22 cellular contexts compared by ENCODE assay signal in the genomic region with DNA sequence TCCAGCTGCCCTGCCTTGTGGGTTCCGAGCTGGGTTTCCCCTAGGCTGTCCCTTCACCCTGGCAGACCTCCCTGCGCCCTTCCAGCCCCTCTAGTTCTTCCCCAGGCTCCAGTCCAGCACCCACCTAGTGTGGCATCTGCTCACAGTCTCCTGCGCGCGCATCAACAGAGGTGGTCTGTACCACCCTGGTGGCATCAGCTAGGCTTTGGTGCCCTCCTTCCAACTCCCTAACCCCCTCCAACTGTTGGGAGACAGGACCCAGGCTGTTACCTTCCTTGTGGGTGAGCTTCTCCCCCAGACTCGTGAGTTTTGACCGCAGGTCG. TPM values are rescaled to one million over a fixed set of nuclear protein-coding genes. Genes with fewer than 3 reads are reported as not detected.
DNase-seq lines count a peak whose midpoint lies in the region; ATAC-seq, FAIRE-seq and TF ChIP-seq lines count a peak whose summit lies in the region.
"Had no signal": no experiment of that assay in that cellular context is flagged by ENCODE, and none has a peak within 500 bp of the region (broad histone marks: within the 10 kb centered on the region; RNA-seq: fewer than 3 reads in every experiment).

No MANE protein-coding gene starts in this region.

- peaks cover 2% of the 10 kb centered on the region for H3K4me1 Mint-ChIP-seq in activated CD4-positive, alpha-beta T cell treated with anti-CD3 and anti-CD28 coated beads, Interleukin-2, amount 10 ng/mL, durations not matched to agents 24 days and 14 days
- no peaks in the 10 kb centered on the region for H3K4me1 Mint-ChIP-seq in central memory CD8-positive, alpha-beta T cell
- H3K4me1 Mint-ChIP-seq in nephron = peaks cover 41% of the 10 kb centered on the region
- H3K4me1 Mint-ChIP-seq in activated T-helper 17 cell treated with anti-CD3 and anti-CD28 coated beads, Interleukin-2, amount 50 U/mL, for 72 hours = peaks cover 6% of the 10 kb centered on the region
- H3K4me1 Mint-ChIP-seq: activated naive CD8-positive, alpha-beta T cell treated with anti-CD3 and anti-CD28 coated beads, Interleukin-2, amount 50 U/mL, for 24 hours had no signal

- ATAC-seq in central memory CD8-positive, alpha-beta T cell (replicated peaks; ENCODE audit: extremely low read depth, poor library complexity, severe bottlenecking) = no peak
- ATAC-seq in activated T-helper 17 cell treated with anti-CD3 and anti-CD28 coated beads, Interleukin-2, amount 50 U/mL, for 72 hours (replicated peaks) = no peak
- ATAC-seq: activated naive CD8-positive, alpha-beta T cell treated with anti-CD3 and anti-CD28 coated beads, Interleukin-2, amount 50 U/mL, for 24 hours; body of pancreas; lower lobe of right lung; right cardiac atrium had no signal

- no peak for DNase-seq in activated CD4-positive, alpha-beta T cell treated with anti-CD3 and anti-CD28 coated beads, Interleukin-2, amount 10 ng/mL, durations not matched to agents 24 days and 14 days
- no peak for DNase-seq in activated CD4-positive, alpha-beta T cell treated with anti-CD3 and anti-CD28 coated beads for 48 hours
- DNase-seq in GM12892 (ENCODE audit: insufficient read length) (peak; percentile 38), germinal center (ENCODE audit: low spot score) (no peak), GM10266 (ENCODE audit: extremely low spot score) (no peak)
- no peak for DNase-seq in central memory CD8-positive, alpha-beta T cell (ENCODE audit: low spot score in 2 of 2)
- DNase-seq: 8988T; activated naive CD8-positive, alpha-beta T cell treated with anti-CD3 and anti-CD28 coated beads, Interleukin-2, amount 50 U/mL, for 24 hours; AML-193; body of pancreas; dermis blood vessel endothelial cell; lower lobe of right lung; NCI-H187 treated with DMSO at 0.1 percent for 48 hours; NCI-H748 treated with DMSO at 0.1 percent for 48 hours; right cardiac atrium; Right ventricle myocardium superior; stimulated activated CD4-positive, alpha-beta T cell treated with anti-CD3 and anti-CD28 coated beads, Interleukin-12 subunit alpha, Interleukin-12 subunit beta, amount 100 ng/mL, for 4 hours; WERI-Rb-1 had no signal

- H3K9me3 Mint-ChIP-seq in activated CD4-positive, alpha-beta T cell treated with anti-CD3 and anti-CD28 coated beads, Interleukin-2, amount 10 ng/mL, durations not matched to agents 24 days and 14 days = no peaks in the 10 kb centered on the region
- no peaks in the 10 kb centered on the region for H3K9me3 Mint-ChIP-seq in central memory CD8-positive, alpha-beta T cell
- no peaks in the 10 kb centered on the region for H3K9me3 Mint-ChIP-seq in nephron
- no peaks in the 10 kb centered on the region for H3K9me3 Mint-ChIP-seq in activated T-helper 17 cell treated with anti-CD3 and anti-CD28 coated beads, Interleukin-2, amount 50 U/mL, for 72 hours
- H3K9me3 Mint-ChIP-seq: activated naive CD8-positive, alpha-beta T cell treated with anti-CD3 and anti-CD28 coated beads, Interleukin-2, amount 50 U/mL, for 24 hours had no signal

- H3K27me3 Mint-ChIP-seq in activated CD4-positive, alpha-beta T cell treated with anti-CD3 and anti-CD28 coated beads, Interleukin-2, amount 10 ng/mL, durations not matched to agents 24 days and 14 days = no peaks in the 10 kb centered on the region
- H3K27me3 Mint-ChIP-seq in central memory CD8-positive, alpha-beta T cell = no peaks in the 10 kb centered on the region
- H3K27me3 Mint-ChIP-seq in nephron (ENCODE audit: low read depth) = no peaks in the 10 kb centered on the region
- no peaks in the 10 kb centered on the region for H3K27me3 Mint-ChIP-seq in activated T-helper 17 cell treated with anti-CD3 and anti-CD28 coated beads, Interleukin-2, amount 50 U/mL, for 72 hours
- H3K27me3 Mint-ChIP-seq: activated naive CD8-positive, alpha-beta T cell treated with anti-CD3 and anti-CD28 coated beads, Interleukin-2, amount 50 U/mL, for 24 hours had no signal

- TF ChIP-seq CTCF in nephron (IDR thresholded peaks at IDR 0.05; ENCODE audit: unreplicated experiment in 3 of 3) (no peak), GM10266 (IDR thresholded peaks at IDR 0.05; ENCODE audit: control insufficient read depth, insufficient read depth, low read depth, missing control alignments) (no peak)

- no peak overlapping the region for H3K4me3 Mint-ChIP-seq in activated CD4-positive, alpha-beta T cell treated with anti-CD3 and anti-CD28 coated beads, Interleukin-2, amount 10 ng/mL, durations not matched to agents 24 days and 14 days
- H3K4me3 Mint-ChIP-seq in central memory CD8-positive, alpha-beta T cell = no peak overlapping the region
- H3K4me3 Mint-ChIP-seq in nephron = no peak overlapping the region
- H3K4me3 Mint-ChIP-seq in activated T-helper 17 cell treated with anti-CD3 and anti-CD28 coated beads, Interleukin-2, amount 50 U/mL, for 72 hours = no peak overlapping the region
- H3K4me3 Mint-ChIP-seq: activated naive CD8-positive, alpha-beta T cell treated with anti-CD3 and anti-CD28 coated beads, Interleukin-2, amount 50 U/mL, for 24 hours had no signal

- no peak for FAIRE-seq in GM12892 (lab: Jason Lieb, UNC)
- FAIRE-seq: D721Med, urothelium cell line had no signal

- peaks cover 33% of the 10 kb centered on the region for H3K36me3 Mint-ChIP-seq in activated CD4-positive, alpha-beta T cell treated with anti-CD3 and anti-CD28 coated beads, Interleukin-2, amount 10 ng/mL, durations not matched to agents 24 days and 14 days (ENCODE audit: low read depth)
- peaks cover 25% of the 10 kb centered on the region for H3K36me3 Mint-ChIP-seq in central memory CD8-positive, alpha-beta T cell (ENCODE audit: insufficient read depth)
- peaks cover 39% of the 10 kb centered on the region for H3K36me3 Mint-ChIP-seq in nephron (ENCODE audit: low read depth)
- H3K36me3 Mint-ChIP-seq in activated T-helper 17 cell treated with anti-CD3 and anti-CD28 coated beads, Interleukin-2, amount 50 U/mL, for 72 hours (ENCODE audit: low read depth) = peaks cover 36% of the 10 kb centered on the region

- intact Hi-C loops in activated CD4-positive, alpha-beta T cell treated with anti-CD3 and anti-CD28 coated beads, Interleukin-2, amount 10 ng/mL, durations not matched to agents 24 days and 14 days (cut with micrococcal nuclease) = no loop called here

- peak; percentile 17; the same call in 1 of the 2 replicates for TF ChIP-seq POLR2A in GM12892 (IDR thresholded peaks at IDR 0.05; ENCODE audit: low read depth, low read length)

- H3K27ac Mint-ChIP-seq in activated CD4-positive, alpha-beta T cell treated with anti-CD3 and anti-CD28 coated beads, Interleukin-2, amount 10 ng/mL, durations not matched to agents 24 days and 14 days = peak overlapping the region; percentile 53
- peak overlapping the region; percentile 81 for H3K27ac Mint-ChIP-seq in central memory CD8-positive, alpha-beta T cell (ENCODE audit: low read depth)
- peak overlapping the region in 2 of 3 experiments; percentile 19 to 60 for H3K27ac Mint-ChIP-seq in nephron
- no peak overlapping the region for H3K27ac Mint-ChIP-seq in activated T-helper 17 cell treated with anti-CD3 and anti-CD28 coated beads, Interleukin-2, amount 50 U/mL, for 72 hours
- H3K27ac Mint-ChIP-seq: activated naive CD8-positive, alpha-beta T cell treated with anti-CD3 and anti-CD28 coated beads, Interleukin-2, amount 50 U/mL, for 24 hours had no signal

RNA-seq across cellular contexts. Expression of a gene that starts 8.0 kb away (rescaled TPM):
- 14.6 and 16.5 TPM in 2 replicates for total RNA-seq in activated CD4-positive, alpha-beta T cell treated with anti-CD3 and anti-CD28 coated beads, Interleukin-2, amount 10 ng/mL, durations not matched to agents 24 days and 14 days
- 6.8 TPM for polyA plus RNA-seq in GM12892 (2012; ENCODE audit: missing spikeins)
- total RNA-seq in activated T-helper 17 cell treated with anti-CD3 and anti-CD28 coated beads, Interleukin-2, amount 50 U/mL, for 72 hours = 10 to 100 TPM in 1 of 2 donors, 1 to 10 TPM in 1; 8.0 to 12.5 TPM

RNA-seq across cellular contexts. Expression of a gene that starts 32.4 kb away (rescaled TPM):
- 99.0 and 102 TPM in 2 replicates for total RNA-seq in activated CD4-positive, alpha-beta T cell treated with anti-CD3 and anti-CD28 coated beads, Interleukin-2, amount 10 ng/mL, durations not matched to agents 24 days and 14 days
- 27.6 TPM for polyA plus RNA-seq in GM12892 (2012; ENCODE audit: missing spikeins)
- total RNA-seq in activated T-helper 17 cell treated with anti-CD3 and anti-CD28 coated beads, Interleukin-2, amount 50 U/mL, for 72 hours = 10 to 100 TPM; 44.2 to 69.7 TPM
